In genomic region chr7:72435366-72435765, GRCh38 we compare ENCODE assay signal across 20 cellular contexts. TPM values are rescaled to one million over a fixed set of nuclear protein-coding genes. Genes with fewer than 3 reads are reported as not detected.
DNase-seq lines count a peak whose midpoint lies in the region; ATAC-seq, FAIRE-seq and TF ChIP-seq lines count a peak whose summit lies in the region.
"Had no signal": no experiment of that assay in that cellular context is flagged by ENCODE, and none has a peak within 500 bp of the region (broad histone marks: within the 10 kb centered on the region; RNA-seq: fewer than 3 reads in every experiment).

No MANE protein-coding gene starts in this region.

- H3K4me3 ChIP-seq in heart right ventricle (no peak overlapping the region), psoas muscle (no peak overlapping the region)
- H3K4me3 ChIP-seq: transverse colon had no signal

- H3K27ac ChIP-seq in heart right ventricle: no peak overlapping the region
- no peak overlapping the region for H3K27ac ChIP-seq in psoas muscle
- H3K27ac ChIP-seq: transverse colon, WERI-Rb-1 had no signal

- ATAC-seq in heart right ventricle: peak in 4 of 8 donors; percentile 25 to 70 (median 57)
- ATAC-seq in psoas muscle: no peak
- ATAC-seq: activated T-helper 17 cell treated with anti-CD3 and anti-CD28 coated beads, Interleukin-2, amount 50 U/mL, for 72 hours; Panc1; stimulated activated memory B cell treated with anti-CD40 and anti-IgM and Interleukin-4, amounts not matched to agents 10 μg/mL and 1 μg/mL and 100 μg/mL, for 72 hours had no signal

- intact Hi-C loops in heart right ventricle (cut with DNase I) (no loop called here), psoas muscle (cut with DNase I) (no loop called here)

- no peak for FAIRE-seq in D721Med (lab: Jason Lieb, UNC)
- FAIRE-seq: frontal cortex, GM18507 had no signal

- WGBS in heart right ventricle, 2 donors: 37 to 48% methylated on average over 15 of the region's 15 CpGs
- 7 to 15% (median 12%) methylated on average over 15 of the region's 15 CpGs for WGBS in psoas muscle, 3 donors

- H3K4me1 ChIP-seq in heart right ventricle (no peaks in the 10 kb centered on the region), psoas muscle (no peaks in the 10 kb centered on the region)
- H3K4me1 ChIP-seq: transverse colon had no signal

- H3K9me3 ChIP-seq in heart right ventricle (no peaks in the 10 kb centered on the region), psoas muscle (no peaks in the 10 kb centered on the region)
- H3K9me3 ChIP-seq: transverse colon had no signal

- peaks cover 0 to 26% (median 11%) of the 10 kb centered on the region in 7 donors for H3K27me3 ChIP-seq in heart right ventricle
- peaks cover 0 to 4% (median 0%) of the 10 kb centered on the region in 3 donors for H3K27me3 ChIP-seq in psoas muscle (ENCODE audit: insufficient read depth in 3 of 3, low read length in 2 of 3)
- H3K27me3 ChIP-seq: transverse colon had no signal

- TF ChIP-seq CTCF in heart right ventricle (IDR thresholded peaks at IDR 0.05): no peak
- TF ChIP-seq CTCF in psoas muscle (IDR thresholded peaks at IDR 0.05): no peak
- no peak for TF ChIP-seq CTCF in D721Med (IDR thresholded peaks at IDR 0.05; ENCODE audit: insufficient read depth, missing control alignments)

- H3K36me3 ChIP-seq in heart right ventricle (no peaks in the 10 kb centered on the region), psoas muscle (ENCODE audit: insufficient read depth in 1 of 2, low read depth in 1 of 2) (no peaks in the 10 kb centered on the region)
- H3K36me3 ChIP-seq: transverse colon, WERI-Rb-1 had no signal

- DNase-seq in NCI-H1092 (lab: John Stamatoyannopoulos, UW) (peak; percentile 61), SK-N-DZ (ENCODE audit: low spot score) (peak; percentile 66), heart right ventricle (peak; percentile 5 to 43), psoas muscle (peak; percentile 16 to 58), NCI-H1048 (lab: John Stamatoyannopoulos, UW) (no peak), D721Med (ENCODE audit: insufficient read length, low spot score) (no peak)
- DNase-seq in activated CD4-positive, alpha-beta T cell treated with anti-CD3 and anti-CD28 coated beads, Interleukin-2, amount 50 U/mL, for 1 hour: no peak
- DNase-seq in effector CD4-positive, alpha-beta T cell: no peak
- DNase-seq: activated CD8-positive, alpha-beta memory T cell treated with anti-CD3 and anti-CD28 coated beads for 24 hours; immature natural killer cell; NCI-H1694 treated with DMSO at 0.1 percent for 48 hours; transverse colon had no signal

RNA-seq across cellular contexts. Expression of gene CALN1, which starts 23.2 kb away (rescaled TPM):
- polyA plus RNA-seq in SK-N-DZ (2014; cell fraction: cytosol; rRNA removed): 0.01 TPM in 1 of 2 replicates, not detected in the other
- not detected in 2 replicates for polyA plus RNA-seq in SK-N-DZ (2014; cell fraction: nucleus; rRNA removed)
- total RNA-seq in heart right ventricle (not detected), psoas muscle (under 1 TPM in 2 of 4 donors, not detected in 2; 0.02 to 0.06 TPM)
- polyA plus RNA-seq in heart right ventricle (not detected), psoas muscle (under 1 TPM; 0.01 to 0.03 (median 0.01) TPM)
- total RNA-seq: activated T-helper 17 cell treated with anti-CD3 and anti-CD28 coated beads, Interleukin-2, amount 50 U/mL, for 72 hours; osteoblast; transverse colon had no signal
- polyA plus RNA-seq: BJ, immature natural killer cell had no signal

Comparison
In these comparisons a context has a peak if more than half of its experiments do, and no peak if none do; other contexts are left out.
1. DNase-seq: peak in NCI-H1092 (single experiment), SK-N-DZ (single experiment), heart right ventricle (2 of 2) and psoas muscle (2 of 2); none in NCI-H1048 (single experiment), D721Med (single experiment), activated CD4-positive, alpha-beta T cell treated with anti-CD3 and anti-CD28 coated beads, Interleukin-2, amount 50 U/mL, for 1 hour (single experiment) and effector CD4-positive, alpha-beta T cell (single experiment).